In genomic region chrX:132791725-132792124, GRCh38 we compare ENCODE assay signal across 8 cellular contexts.
"Had no signal": no experiment of that assay in that cellular context is flagged by ENCODE, and none has a peak within 500 bp of the region (broad histone marks: within the 10 kb centered on the region; RNA-seq: fewer than 3 reads in every experiment).

No MANE protein-coding gene starts in this region.

- H3K9me3 ChIP-seq: HAP-1 had no signal

- H3K4me3 ChIP-seq: GM23338, HAP-1, K562 had no signal

- H3K4me1 ChIP-seq: HAP-1 had no signal

- ATAC-seq: GM23338, HCT116, K562 had no signal

- H3K27ac ChIP-seq: HL-60 had no signal

- H3K36me3 ChIP-seq: HAP-1 had no signal

- DNase-seq: H7, HFFc6, IMR-90 had no signal
